Comparison of ENCODE assay signal across 9 cellular contexts in genomic region chr5:150589791-150590601, GRCh38. TPM values are rescaled to one million over a fixed set of nuclear protein-coding genes. Genes with fewer than 3 reads are reported as not detected.
DNase-seq lines count a peak whose midpoint lies in the region; ATAC-seq, FAIRE-seq and TF ChIP-seq lines count a peak whose summit lies in the region.
"Had no signal": no experiment of that assay in that cellular context is flagged by ENCODE, and none has a peak within 500 bp of the region (broad histone marks: within the 10 kb centered on the region; RNA-seq: fewer than 3 reads in every experiment).

No MANE protein-coding gene starts in this region.

- ATAC-seq in activated T-helper 17 cell treated with anti-CD3 and anti-CD28 coated beads, Interleukin-2, amount 50 U/mL, for 72 hours (replicated peaks) = peak; percentile 65
- no peak for ATAC-seq in HG03097 (IDR thresholded peaks at IDR 0.05; ENCODE audit: low FRiP score, unreplicated experiment)

- DNase-seq in NCI-H524 (lab: John Stamatoyannopoulos, UW) (peak; percentile 58 to 81), NCI-H524 treated with DMSO at 0.1 percent for 48 hours (lab: John Stamatoyannopoulos, UW) (no peak), kidney epithelial cell (ENCODE audit: low read depth) (no peak), type B pancreatic cell (ENCODE audit: extremely low spot score, unreplicated experiment) (no peak), NCI-H2196 treated with DMSO at 0.1 percent for 48 hours (lab: John Stamatoyannopoulos, UW; ENCODE audit: unreplicated experiment) (no peak), GM12892 (ENCODE audit: insufficient read length) (no peak)

- H3K27ac Mint-ChIP-seq in activated T-helper 17 cell treated with anti-CD3 and anti-CD28 coated beads, Interleukin-2, amount 50 U/mL, for 72 hours = no peak overlapping the region
- peak overlapping the region; percentile 14 for H3K27ac Mint-ChIP-seq in type B pancreatic cell

- no peak overlapping the region for H3K4me3 Mint-ChIP-seq in activated T-helper 17 cell treated with anti-CD3 and anti-CD28 coated beads, Interleukin-2, amount 50 U/mL, for 72 hours
- no peak overlapping the region for H3K4me3 Mint-ChIP-seq in type B pancreatic cell

- peak; percentile 50 for TF ChIP-seq CTCF in kidney epithelial cell (IDR thresholded peaks at IDR 0.05; ENCODE audit: insufficient read depth, low read length, poor library complexity, severe bottlenecking)
- peak; percentile 54 for TF ChIP-seq CTCF in type B pancreatic cell (conservative IDR thresholded peaks at IDR 0.05)

- H3K27me3 ChIP-seq in kidney epithelial cell (ENCODE audit: control insufficient read depth, insufficient read depth, low read length) = peaks cover 2% of the 10 kb centered on the region

- no peaks in the 10 kb centered on the region for H3K9me3 Mint-ChIP-seq in activated T-helper 17 cell treated with anti-CD3 and anti-CD28 coated beads, Interleukin-2, amount 50 U/mL, for 72 hours
- no peaks in the 10 kb centered on the region for H3K9me3 Mint-ChIP-seq in type B pancreatic cell

- no peaks in the 10 kb centered on the region for H3K27me3 Mint-ChIP-seq in activated T-helper 17 cell treated with anti-CD3 and anti-CD28 coated beads, Interleukin-2, amount 50 U/mL, for 72 hours
- H3K27me3 Mint-ChIP-seq in type B pancreatic cell = no peaks in the 10 kb centered on the region

- no peaks in the 10 kb centered on the region for H3K36me3 Mint-ChIP-seq in activated T-helper 17 cell treated with anti-CD3 and anti-CD28 coated beads, Interleukin-2, amount 50 U/mL, for 72 hours (ENCODE audit: low read depth)
- H3K36me3 Mint-ChIP-seq in type B pancreatic cell = no peaks in the 10 kb centered on the region

- H3K4me1 Mint-ChIP-seq in activated T-helper 17 cell treated with anti-CD3 and anti-CD28 coated beads, Interleukin-2, amount 50 U/mL, for 72 hours = no peaks in the 10 kb centered on the region
- peaks cover 33% of the 10 kb centered on the region for H3K4me1 Mint-ChIP-seq in type B pancreatic cell (ENCODE audit: unreplicated experiment)

- H3K4me3 ChIP-seq in kidney epithelial cell (ENCODE audit: low read depth, low read length) = no peak overlapping the region
- H3K4me3 ChIP-seq: A549 had no signal

- no peak for TF ChIP-seq POLR2A in GM12892 (IDR thresholded peaks at IDR 0.05; ENCODE audit: low read depth, low read length)

- FAIRE-seq in GM12892 (lab: Jason Lieb, UNC) = no peak
- FAIRE-seq: A549 had no signal

- H3K36me3 ChIP-seq in kidney epithelial cell (ENCODE audit: control insufficient read depth, insufficient read depth, low read length) = no peaks in the 10 kb centered on the region

RNA-seq across cellular contexts. Expression of gene SYNPO, which starts 50.5 kb away (rescaled TPM):
- total RNA-seq in activated T-helper 17 cell treated with anti-CD3 and anti-CD28 coated beads, Interleukin-2, amount 50 U/mL, for 72 hours = under 1 TPM; 0.04 to 0.37 TPM
- total RNA-seq in kidney epithelial cell = 3.4 and 4.0 TPM in 2 replicates
- 2.8 and 24.5 TPM in 2 replicates for total RNA-seq in type B pancreatic cell (ENCODE audit: low replicate concordance)
- 18.8 TPM for polyA plus RNA-seq in GM12892 (2012; ENCODE audit: missing spikeins)

Comparison
In these comparisons a context has a peak if more than half of its experiments do, and no peak if none do; other contexts are left out.
1. DNase-seq: peak in NCI-H524 (2 of 2); none in NCI-H524 treated with DMSO at 0.1 percent for 48 hours (single experiment), kidney epithelial cell (single experiment), type B pancreatic cell (single experiment), NCI-H2196 treated with DMSO at 0.1 percent for 48 hours (single experiment) and GM12892 (single experiment).